1 cellular context compared by ENCODE assay signal in the genomic region with DNA sequence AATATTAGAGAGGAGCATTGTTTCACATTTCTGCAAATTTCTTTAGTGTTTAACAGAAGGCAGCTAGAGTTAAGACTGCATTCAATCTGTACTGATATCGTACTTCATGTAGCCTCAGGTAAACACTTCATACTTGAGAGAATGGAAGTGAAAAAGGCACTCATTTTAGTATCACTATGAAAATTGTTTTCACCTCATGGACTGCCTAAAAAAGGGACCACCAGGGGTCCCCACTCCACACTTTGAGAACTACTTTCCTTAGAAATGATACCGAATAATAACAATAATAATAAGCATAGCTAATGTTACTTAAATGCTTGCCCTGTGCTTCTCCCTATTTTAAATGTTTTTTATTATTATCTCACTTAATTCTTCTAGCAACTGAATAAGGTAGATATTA.
TF ChIP-seq lines count a peak whose summit lies in the region.

No MANE protein-coding gene starts in this region.

TF ChIP-seq in HepG2, 621 proteins besides CTCF, POLR2A, EP300 and RAD21 (continued from another document):
- TF ChIP-seq, protein P1, sequence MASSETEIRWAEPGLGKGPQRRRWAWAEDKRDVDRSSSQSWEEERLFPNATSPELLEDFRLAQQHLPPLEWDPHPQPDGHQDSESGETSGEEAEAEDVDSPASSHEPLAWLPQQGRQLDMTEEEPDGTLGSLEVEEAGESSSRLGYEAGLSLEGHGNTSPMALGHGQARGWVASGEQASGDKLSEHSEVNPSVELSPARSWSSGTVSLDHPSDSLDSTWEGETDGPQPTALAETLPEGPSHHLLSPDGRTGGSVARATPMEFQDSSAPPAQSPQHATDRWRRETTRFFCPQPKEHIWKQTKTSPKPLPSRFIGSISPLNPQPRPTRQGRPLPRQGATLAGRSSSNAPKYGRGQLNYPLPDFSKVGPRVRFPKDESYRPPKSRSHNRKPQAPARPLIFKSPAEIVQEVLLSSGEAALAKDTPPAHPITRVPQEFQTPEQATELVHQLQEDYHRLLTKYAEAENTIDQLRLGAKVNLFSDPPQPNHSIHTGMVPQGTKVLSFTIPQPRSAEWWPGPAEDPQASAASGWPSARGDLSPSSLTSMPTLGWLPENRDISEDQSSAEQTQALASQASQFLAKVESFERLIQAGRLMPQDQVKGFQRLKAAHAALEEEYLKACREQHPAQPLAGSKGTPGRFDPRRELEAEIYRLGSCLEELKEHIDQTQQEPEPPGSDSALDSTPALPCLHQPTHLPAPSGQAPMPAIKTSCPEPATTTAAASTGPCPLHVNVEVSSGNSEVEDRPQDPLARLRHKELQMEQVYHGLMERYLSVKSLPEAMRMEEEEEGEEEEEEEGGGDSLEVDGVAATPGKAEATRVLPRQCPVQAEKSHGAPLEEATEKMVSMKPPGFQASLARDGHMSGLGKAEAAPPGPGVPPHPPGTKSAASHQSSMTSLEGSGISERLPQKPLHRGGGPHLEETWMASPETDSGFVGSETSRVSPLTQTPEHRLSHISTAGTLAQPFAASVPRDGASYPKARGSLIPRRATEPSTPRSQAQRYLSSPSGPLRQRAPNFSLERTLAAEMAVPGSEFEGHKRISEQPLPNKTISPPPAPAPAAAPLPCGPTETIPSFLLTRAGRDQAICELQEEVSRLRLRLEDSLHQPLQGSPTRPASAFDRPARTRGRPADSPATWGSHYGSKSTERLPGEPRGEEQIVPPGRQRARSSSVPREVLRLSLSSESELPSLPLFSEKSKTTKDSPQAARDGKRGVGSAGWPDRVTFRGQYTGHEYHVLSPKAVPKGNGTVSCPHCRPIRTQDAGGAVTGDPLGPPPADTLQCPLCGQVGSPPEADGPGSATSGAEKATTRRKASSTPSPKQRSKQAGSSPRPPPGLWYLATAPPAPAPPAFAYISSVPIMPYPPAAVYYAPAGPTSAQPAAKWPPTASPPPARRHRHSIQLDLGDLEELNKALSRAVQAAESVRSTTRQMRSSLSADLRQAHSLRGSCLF (CRISPR knock-in tag; IDR thresholded peaks at IDR 0.05; ENCODE audit: borderline replicate concordance): no peak
- TF ChIP-seq, protein P2, sequence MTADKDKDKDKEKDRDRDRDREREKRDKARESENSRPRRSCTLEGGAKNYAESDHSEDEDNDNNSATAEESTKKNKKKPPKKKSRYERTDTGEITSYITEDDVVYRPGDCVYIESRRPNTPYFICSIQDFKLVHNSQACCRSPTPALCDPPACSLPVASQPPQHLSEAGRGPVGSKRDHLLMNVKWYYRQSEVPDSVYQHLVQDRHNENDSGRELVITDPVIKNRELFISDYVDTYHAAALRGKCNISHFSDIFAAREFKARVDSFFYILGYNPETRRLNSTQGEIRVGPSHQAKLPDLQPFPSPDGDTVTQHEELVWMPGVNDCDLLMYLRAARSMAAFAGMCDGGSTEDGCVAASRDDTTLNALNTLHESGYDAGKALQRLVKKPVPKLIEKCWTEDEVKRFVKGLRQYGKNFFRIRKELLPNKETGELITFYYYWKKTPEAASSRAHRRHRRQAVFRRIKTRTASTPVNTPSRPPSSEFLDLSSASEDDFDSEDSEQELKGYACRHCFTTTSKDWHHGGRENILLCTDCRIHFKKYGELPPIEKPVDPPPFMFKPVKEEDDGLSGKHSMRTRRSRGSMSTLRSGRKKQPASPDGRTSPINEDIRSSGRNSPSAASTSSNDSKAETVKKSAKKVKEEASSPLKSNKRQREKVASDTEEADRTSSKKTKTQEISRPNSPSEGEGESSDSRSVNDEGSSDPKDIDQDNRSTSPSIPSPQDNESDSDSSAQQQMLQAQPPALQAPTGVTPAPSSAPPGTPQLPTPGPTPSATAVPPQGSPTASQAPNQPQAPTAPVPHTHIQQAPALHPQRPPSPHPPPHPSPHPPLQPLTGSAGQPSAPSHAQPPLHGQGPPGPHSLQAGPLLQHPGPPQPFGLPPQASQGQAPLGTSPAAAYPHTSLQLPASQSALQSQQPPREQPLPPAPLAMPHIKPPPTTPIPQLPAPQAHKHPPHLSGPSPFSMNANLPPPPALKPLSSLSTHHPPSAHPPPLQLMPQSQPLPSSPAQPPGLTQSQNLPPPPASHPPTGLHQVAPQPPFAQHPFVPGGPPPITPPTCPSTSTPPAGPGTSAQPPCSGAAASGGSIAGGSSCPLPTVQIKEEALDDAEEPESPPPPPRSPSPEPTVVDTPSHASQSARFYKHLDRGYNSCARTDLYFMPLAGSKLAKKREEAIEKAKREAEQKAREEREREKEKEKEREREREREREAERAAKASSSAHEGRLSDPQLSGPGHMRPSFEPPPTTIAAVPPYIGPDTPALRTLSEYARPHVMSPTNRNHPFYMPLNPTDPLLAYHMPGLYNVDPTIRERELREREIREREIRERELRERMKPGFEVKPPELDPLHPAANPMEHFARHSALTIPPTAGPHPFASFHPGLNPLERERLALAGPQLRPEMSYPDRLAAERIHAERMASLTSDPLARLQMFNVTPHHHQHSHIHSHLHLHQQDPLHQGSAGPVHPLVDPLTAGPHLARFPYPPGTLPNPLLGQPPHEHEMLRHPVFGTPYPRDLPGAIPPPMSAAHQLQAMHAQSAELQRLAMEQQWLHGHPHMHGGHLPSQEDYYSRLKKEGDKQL (CRISPR knock-in tag; IDR thresholded peaks at IDR 0.05; ENCODE audit: low read depth): no peak
- TF ChIP-seq STAT5B (CRISPR knock-in tag; IDR thresholded peaks at IDR 0.05) (no peak), U2AF1 (optimal IDR thresholded peaks at IDR 0.05; ENCODE audit: low read depth, low read length) (no peak), DR1 (CRISPR knock-in tag; IDR thresholded peaks at IDR 0.05) (no peak), NFKBIZ (CRISPR knock-in tag; IDR thresholded peaks at IDR 0.05) (no peak), FIP1L1 (IDR thresholded peaks at IDR 0.05; ENCODE audit: borderline replicate concordance, insufficient read depth, low read depth, low read length) (no peak)
